Comparison of ENCODE assay signal across 24 cellular contexts in the genomic region with DNA sequence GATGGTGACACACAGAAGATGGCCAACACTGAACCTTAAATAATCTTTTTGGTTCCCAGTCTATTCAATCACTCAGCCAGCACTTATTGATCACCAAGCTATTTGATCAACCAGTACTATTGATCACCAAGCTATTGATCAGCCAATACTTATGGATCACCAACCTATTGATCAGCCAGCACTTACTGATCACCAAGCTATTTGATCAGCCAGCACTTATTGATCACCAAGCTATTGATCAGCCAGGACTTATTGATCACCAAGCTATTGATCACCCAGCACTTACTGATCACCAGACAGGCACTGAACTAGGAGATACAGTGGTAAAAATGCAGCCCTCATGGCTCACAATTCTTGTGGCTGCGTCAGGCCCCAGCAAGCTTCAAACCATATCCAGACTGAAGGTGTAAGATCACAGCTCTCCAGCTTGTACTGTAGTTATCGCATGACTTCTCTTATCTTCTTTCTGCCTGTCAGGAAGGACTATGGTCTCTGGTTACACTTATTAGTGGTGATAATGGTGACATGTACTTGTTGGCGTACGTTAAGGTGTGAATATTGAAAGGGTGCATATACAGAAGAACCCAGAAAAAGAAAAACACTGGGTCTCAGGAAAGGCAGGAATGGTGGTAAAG.
"Had no signal": no experiment of that assay in that cellular context is flagged by ENCODE, and none has a peak within 500 bp of the region (broad histone marks: within the 10 kb centered on the region; RNA-seq: fewer than 3 reads in every experiment).

No MANE protein-coding gene starts in this region.

- H3K4me1 ChIP-seq: foreskin keratinocyte had no signal

- H3K27me3 Mint-ChIP-seq: activated B cell treated with CpG ODN at 0.5 μM for 24 hours; stimulated activated naive B cell treated with anti-CD40 and anti-IgM and Interleukin-4, amounts not matched to agents 10 μg/mL and 1 μg/mL and 100 μg/mL, for 72 hours had no signal

- H3K9me3 ChIP-seq: esophagus muscularis mucosa, left lung, neutrophil, sigmoid colon, suprapubic skin, tibial artery, upper lobe of right lung had no signal

- H3K4me1 Mint-ChIP-seq: activated naive CD4-positive, alpha-beta T cell treated with anti-CD3 and anti-CD28 coated beads, Interleukin-2, amount 10 ng/mL, durations not matched to agents 7 days and 5 days had no signal

- H3K36me3 ChIP-seq: brain microvascular endothelial cell, esophagus muscularis mucosa, left lung, neutrophil, sigmoid colon, suprapubic skin, tibial artery, upper lobe of right lung had no signal

- H3K27ac ChIP-seq: brain microvascular endothelial cell, esophagus muscularis mucosa, foreskin keratinocyte, neutrophil had no signal

- H3K4me2 ChIP-seq: smooth muscle cell had no signal

- ATAC-seq: foreskin keratinocyte; left lung; stimulated activated naive B cell treated with anti-CD40 and anti-IgM and Interleukin-4, amounts not matched to agents 10 μg/mL and 1 μg/mL and 100 μg/mL, for 72 hours; upper lobe of right lung had no signal

- H3K9me3 Mint-ChIP-seq: activated B cell treated with CpG ODN at 0.5 μM for 24 hours; activated naive CD8-positive, alpha-beta T cell treated with anti-CD3 and anti-CD28 coated beads, Interleukin-2, amount 10 ng/mL, durations not matched to agents 7 days and 5 days; activated T-helper 1 cell treated with anti-CD3 and anti-CD28 coated beads, Interleukin-12 subunit alpha, Interleukin-12 subunit beta, Interleukin-2, Interleukin-4 antibody, amounts not matched to agents 30 ng/mL and 10 ng/mL and 1 ng/mL, durations not matched to agents 14 hours and 24 hours and 36 hours; nephron; stimulated activated naive B cell treated with anti-CD40 and anti-IgM and Interleukin-4, amounts not matched to agents 10 μg/mL and 1 μg/mL and 100 μg/mL, for 72 hours; T-helper 1 cell treated with Interleukin-12 subunit alpha and Interleukin-12 subunit beta and Interleukin-4 antibody, amounts not matched to agents 30 μg/mL and 1 μg/mL, for 36 hours had no signal

- DNase-seq: activated B cell treated with CpG ODN at 0.5 μM for 24 hours; activated CD8-positive, alpha-beta memory T cell treated with anti-CD3 and anti-CD28 coated beads for 24 hours; activated gamma-delta T cell; activated naive CD4-positive, alpha-beta T cell treated with anti-CD3 and anti-CD28 coated beads, Interleukin-2, amount 10 ng/mL, durations not matched to agents 7 days and 5 days; activated naive CD8-positive, alpha-beta T cell treated with anti-CD3 and anti-CD28 coated beads, Interleukin-2, amount 10 ng/mL, durations not matched to agents 7 days and 5 days; brain microvascular endothelial cell; central memory CD4-positive, alpha-beta T cell; foreskin keratinocyte; kidney glomerular epithelial cell; left lung; sigmoid colon; stimulated activated CD4-positive, alpha-beta T cell treated with anti-CD3 and anti-CD28 coated beads, Interleukin-1b, Interleukin-23, amount 100 ng/mL, for 48 hours; stimulated activated naive B cell treated with anti-CD40 and anti-IgM and Interleukin-4, amounts not matched to agents 10 μg/mL and 1 μg/mL and 100 μg/mL, for 72 hours; SW 1271; T-helper 9 cell; tibial artery; upper lobe of right lung had no signal

- H3K4me3 ChIP-seq: esophagus muscularis mucosa, left lung, sigmoid colon, smooth muscle cell, suprapubic skin, tibial artery, upper lobe of right lung had no signal

- H3K27ac Mint-ChIP-seq: activated B cell treated with CpG ODN at 0.5 μM for 24 hours; activated naive CD4-positive, alpha-beta T cell treated with anti-CD3 and anti-CD28 coated beads, Interleukin-2, amount 10 ng/mL, durations not matched to agents 7 days and 5 days; activated naive CD8-positive, alpha-beta T cell treated with anti-CD3 and anti-CD28 coated beads, Interleukin-2, amount 10 ng/mL, durations not matched to agents 7 days and 5 days; activated T-helper 1 cell treated with anti-CD3 and anti-CD28 coated beads, Interleukin-12 subunit alpha, Interleukin-12 subunit beta, Interleukin-2, Interleukin-4 antibody, amounts not matched to agents 30 ng/mL and 10 ng/mL and 1 ng/mL, durations not matched to agents 14 hours and 24 hours and 36 hours; nephron; stimulated activated naive B cell treated with anti-CD40 and anti-IgM and Interleukin-4, amounts not matched to agents 10 μg/mL and 1 μg/mL and 100 μg/mL, for 72 hours; T-helper 1 cell treated with Interleukin-12 subunit alpha and Interleukin-12 subunit beta and Interleukin-4 antibody, amounts not matched to agents 30 μg/mL and 1 μg/mL, for 36 hours had no signal

- H3K36me3 Mint-ChIP-seq: activated naive CD4-positive, alpha-beta T cell treated with anti-CD3 and anti-CD28 coated beads, Interleukin-2, amount 10 ng/mL, durations not matched to agents 7 days and 5 days; stimulated activated naive B cell treated with anti-CD40 and anti-IgM and Interleukin-4, amounts not matched to agents 10 μg/mL and 1 μg/mL and 100 μg/mL, for 72 hours had no signal

- H3K4me3 Mint-ChIP-seq: activated B cell treated with CpG ODN at 0.5 μM for 24 hours; activated naive CD4-positive, alpha-beta T cell treated with anti-CD3 and anti-CD28 coated beads, Interleukin-2, amount 10 ng/mL, durations not matched to agents 7 days and 5 days; activated naive CD8-positive, alpha-beta T cell treated with anti-CD3 and anti-CD28 coated beads, Interleukin-2, amount 10 ng/mL, durations not matched to agents 7 days and 5 days; activated T-helper 1 cell treated with anti-CD3 and anti-CD28 coated beads, Interleukin-12 subunit alpha, Interleukin-12 subunit beta, Interleukin-2, Interleukin-4 antibody, amounts not matched to agents 30 ng/mL and 10 ng/mL and 1 ng/mL, durations not matched to agents 14 hours and 24 hours and 36 hours; nephron; stimulated activated naive B cell treated with anti-CD40 and anti-IgM and Interleukin-4, amounts not matched to agents 10 μg/mL and 1 μg/mL and 100 μg/mL, for 72 hours; T-helper 1 cell treated with Interleukin-12 subunit alpha and Interleukin-12 subunit beta and Interleukin-4 antibody, amounts not matched to agents 30 μg/mL and 1 μg/mL, for 36 hours had no signal

- H3K27me3 ChIP-seq: brain microvascular endothelial cell, esophagus muscularis mucosa, foreskin keratinocyte, left lung, neutrophil, sigmoid colon, suprapubic skin, tibial artery, upper lobe of right lung had no signal
